ENCODE assay signal across 20 cellular contexts in genomic region chr11:73190557-73190885, GRCh38. TPM values are rescaled to one million over a fixed set of nuclear protein-coding genes. Genes with fewer than 3 reads are reported as not detected.
"Had no signal": no experiment of that assay in that cellular context is flagged by ENCODE, and none has a peak within 500 bp of the region (broad histone marks: within the 10 kb centered on the region; RNA-seq: fewer than 3 reads in every experiment).

No MANE protein-coding gene starts in this region.

- H3K27ac ChIP-seq: ascending aorta, parathyroid adenoma, thyroid gland, uterus had no signal

- H3K36me3 Mint-ChIP-seq: activated naive CD4-positive, alpha-beta T cell treated with anti-CD3 and anti-CD28 coated beads, Interleukin-2, amount 50 U/mL, for 24 hours; naive thymus-derived CD8-positive, alpha-beta T cell had no signal

- H3K4me3 Mint-ChIP-seq: activated naive CD4-positive, alpha-beta T cell treated with anti-CD3 and anti-CD28 coated beads, Interleukin-2, amount 50 U/mL, for 24 hours; naive thymus-derived CD8-positive, alpha-beta T cell had no signal

- H3K9me3 Mint-ChIP-seq: activated naive CD4-positive, alpha-beta T cell treated with anti-CD3 and anti-CD28 coated beads, Interleukin-2, amount 50 U/mL, for 24 hours; naive thymus-derived CD8-positive, alpha-beta T cell had no signal

- H3K27me3 ChIP-seq: ascending aorta, heart right ventricle, thyroid gland, uterus had no signal

- DNase-seq: activated CD8-positive, alpha-beta memory T cell treated with anti-CD3 and anti-CD28 coated beads for 24 hours; activated gamma-delta T cell; activated T-cell treated with anti-CD3 and anti-CD28 coated beads, Interleukin-2, amount 50 U/mL, for 48 hours; cortex of kidney; effector CD4-positive, alpha-beta T cell; heart right ventricle; mesenchymal stem cell; naive thymus-derived CD8-positive, alpha-beta T cell; stimulated activated CD4-positive, alpha-beta T cell treated with anti-CD3 and anti-CD28 coated beads, Interleukin-4, amount 100 ng/mL, for 4 hours; stimulated activated naive CD4-positive, alpha-beta T cell treated with Interleukin-2 at 50 U/mL for 16 hours; T-helper 1 cell; T1000; thyroid gland; uterus had no signal

- H3K4me1 Mint-ChIP-seq: activated naive CD4-positive, alpha-beta T cell treated with anti-CD3 and anti-CD28 coated beads, Interleukin-2, amount 50 U/mL, for 24 hours had no signal

- H3K9ac ChIP-seq: parathyroid adenoma had no signal

- H3K4me1 ChIP-seq: parathyroid adenoma, uterus had no signal

- H3K4me2 ChIP-seq: smooth muscle cell had no signal

- H3K9me3 ChIP-seq: ascending aorta, heart right ventricle, thyroid gland, uterus had no signal

- H3K36me3 ChIP-seq: ascending aorta, heart right ventricle, thyroid gland, uterus had no signal

- H3K27me3 Mint-ChIP-seq: activated naive CD4-positive, alpha-beta T cell treated with anti-CD3 and anti-CD28 coated beads, Interleukin-2, amount 50 U/mL, for 24 hours had no signal

- H3K4me3 ChIP-seq: ascending aorta, heart right ventricle, smooth muscle cell, thyroid gland, uterus had no signal

- H2AFZ ChIP-seq: parathyroid adenoma had no signal

- ATAC-seq: esophagus mucosa; heart right ventricle; naive thymus-derived CD8-positive, alpha-beta T cell; sciatic nerve had no signal

RNA-seq across cellular contexts. Expression of gene P2RY2, which starts 27.6 kb away (rescaled TPM):
- total RNA-seq: naive thymus-derived CD8-positive, alpha-beta T cell had no signal
- polyA plus RNA-seq: naive thymus-derived CD8-positive, alpha-beta T cell; smooth muscle cell had no signal
